ENCODE assay signal across 17 cellular contexts in the genomic region with DNA sequence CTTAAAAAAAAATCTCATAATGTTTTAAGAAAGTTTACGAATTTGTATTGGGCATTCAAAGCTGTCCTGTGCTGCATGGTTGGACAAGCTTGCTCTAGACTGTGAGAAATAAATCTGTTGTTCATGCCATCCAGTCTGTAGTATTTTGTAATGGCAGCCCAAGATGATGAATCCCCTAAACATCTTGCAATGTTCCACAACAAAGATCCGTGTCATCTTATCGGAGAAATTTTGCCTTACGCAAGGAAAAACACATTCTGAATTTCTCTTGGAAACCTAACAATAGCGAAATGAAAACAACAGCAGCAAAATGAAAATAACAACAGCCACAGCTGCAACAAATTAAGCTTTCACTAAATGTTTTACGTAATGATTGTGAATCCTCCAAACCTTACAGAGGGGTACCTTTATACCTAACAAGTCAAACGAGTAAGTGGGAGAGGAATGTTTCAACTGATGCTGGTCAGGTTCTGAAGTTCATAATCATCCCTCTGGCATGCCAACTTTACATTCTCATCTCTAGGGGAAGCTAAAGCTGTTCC.
"Had no signal": no experiment of that assay in that cellular context is flagged by ENCODE, and none has a peak within 500 bp of the region (broad histone marks: within the 10 kb centered on the region; RNA-seq: fewer than 3 reads in every experiment).

No MANE protein-coding gene starts in this region.

- H3K9ac ChIP-seq: parathyroid adenoma had no signal

- H3K27me3 ChIP-seq: dorsolateral prefrontal cortex, transverse colon had no signal

- H3K79me2 ChIP-seq: parathyroid adenoma had no signal

- H3K4me3 ChIP-seq: dorsolateral prefrontal cortex, lower lobe of right lung, transverse colon had no signal

- DNase-seq: activated CD4-positive, alpha-beta T cell treated with anti-CD3 and anti-CD28 coated beads for 4 hours; activated CD8-positive, alpha-beta T cell treated with anti-CD3 and anti-CD28 coated beads for 36 hours; activated gamma-delta T cell; activated naive CD8-positive, alpha-beta T cell treated with anti-CD3 and anti-CD28 coated beads for 36 hours; activated T-cell treated with anti-CD3 and anti-CD28 coated beads, Interleukin-2, amount 50 U/mL, for 48 hours; anterior cingulate cortex; dorsolateral prefrontal cortex; head of caudate nucleus; left colon; lower lobe of right lung; stimulated activated CD4-positive, alpha-beta T cell treated with anti-CD3 and anti-CD28 coated beads, Interleukin-15, amount 100 ng/mL, for 24 hours; stimulated activated CD4-positive, alpha-beta T cell treated with anti-CD3 and anti-CD28 coated beads, Interleukin-4, amount 100 ng/mL, for 24 hours; stimulated activated naive CD8-positive, alpha-beta T cell treated with anti-CD3 and anti-CD28 coated beads, Interleukin-15, Interleukin-2, amounts not matched to agents 100 U/mL and 50 U/mL, for 24 hours; transverse colon had no signal

- H3K4me1 ChIP-seq: lower lobe of right lung, parathyroid adenoma, transverse colon had no signal

- H3K27ac ChIP-seq: dorsolateral prefrontal cortex, lower lobe of right lung, parathyroid adenoma, transverse colon had no signal

- ATAC-seq: activated CD8-positive, alpha-beta T cell treated with anti-CD3 and anti-CD28 coated beads for 36 hours; left colon; lower lobe of right lung; stimulated activated naive CD8-positive, alpha-beta T cell treated with anti-CD3 and anti-CD28 coated beads, Interleukin-15, Interleukin-2, amounts not matched to agents 100 U/mL and 50 U/mL, for 24 hours; WTC11 had no signal

- FAIRE-seq: frontal cortex had no signal
